Comparison of ENCODE assay signal across 25 cellular contexts in genomic region chr6:84871925-84872324, GRCh38.
DNase-seq lines count a peak whose midpoint lies in the region; ATAC-seq and TF ChIP-seq lines count a peak whose summit lies in the region.
"Had no signal": no experiment of that assay in that cellular context is flagged by ENCODE, and none has a peak within 500 bp of the region (broad histone marks: within the 10 kb centered on the region; RNA-seq: fewer than 3 reads in every experiment).

No MANE protein-coding gene starts in this region.

- H3K9me2 ChIP-seq in HCT116 (ENCODE audit: insufficient read depth): no peaks in the 10 kb centered on the region

- H3K36me3 ChIP-seq in BLaER1 treated with 17β-estradiol and CSF1 and Interleukin-3, amounts not matched to agents 10 nM and 100 nM: no peaks in the 10 kb centered on the region
- no peaks in the 10 kb centered on the region for H3K36me3 ChIP-seq in HCT116 (ENCODE audit: control insufficient read depth in 1 of 2, insufficient read depth in 2 of 2, low read length in 2 of 2)
- H3K36me3 ChIP-seq: HAP-1, SJSA1 had no signal

- H3K56ac ChIP-seq in H9 (ENCODE audit: insufficient read length, low read depth, low read length): no peak overlapping the region

- no peak overlapping the region for H4K91ac ChIP-seq in H9 (ENCODE audit: insufficient read length, low read depth, low read length)

- RAD21 ChIA-PET in HCT116 (lab: Charles Lee; ENCODE audit: low non-redundant PET in 1 of 2, low total read pairs in 2 of 2, uncharacterized antibody in 2 of 2, unreplicated experiment in 2 of 2): no interaction called here

- H3K27me3 Mint-ChIP-seq in WTC11 (ENCODE audit: low read depth) (no peaks in the 10 kb centered on the region), H9 (ENCODE audit: low read depth) (no peaks in the 10 kb centered on the region)
- no peaks in the 10 kb centered on the region for H3K27me3 Mint-ChIP-seq in activated T-cell treated with anti-CD3 and anti-CD28 coated beads, Interleukin-2, amount 50 U/mL, for 24 hours
- H3K27me3 Mint-ChIP-seq: IgD-negative memory B cell had no signal

- H2AFZ ChIP-seq in HCT116 (ENCODE audit: low read depth, low read length, poor library complexity, severe bottlenecking) (no peak overlapping the region), H9 (ENCODE audit: low read length) (no peak overlapping the region)

- no peak for ATAC-seq in HCT116
- ATAC-seq in WTC11: no peak
- ATAC-seq: PC-3 had no signal

- H3K27ac Mint-ChIP-seq in WTC11 (peak overlapping the region; percentile 2; the same call in 1 of the 2 replicates), H9 (no peak overlapping the region)
- no peak overlapping the region for H3K27ac Mint-ChIP-seq in activated T-cell treated with anti-CD3 and anti-CD28 coated beads, Interleukin-2, amount 50 U/mL, for 24 hours
- H3K27ac Mint-ChIP-seq: CD8-positive, alpha-beta memory T cell; IgD-negative memory B cell had no signal

- H3K79me1 ChIP-seq in H9 (ENCODE audit: insufficient read depth, low read depth, low read length, poor library complexity, severe bottlenecking): no peaks in the 10 kb centered on the region

- no peak overlapping the region for H2BK120ac ChIP-seq in H9 (ENCODE audit: low read depth, low read length, poor library complexity, severe bottlenecking)

- CTCF ChIA-PET in HCT116 (lab: Charles Lee): no interaction called here
- CTCF ChIA-PET in WTC11 (lab: Charles Lee): no interaction called here

- H3K18ac ChIP-seq in H9 (ENCODE audit: insufficient read length, low read depth, low read length): no peak overlapping the region

- TF ChIP-seq POLR2A in HCT116 (IDR thresholded peaks at IDR 0.05; ENCODE audit: borderline replicate concordance, extremely low read depth, insufficient read depth, insufficient read length): no peak

- H4K8ac ChIP-seq in H9 (replicated peaks; ENCODE audit: insufficient read length, low read depth, low read length): no peak overlapping the region

- no peak overlapping the region for H2BK12ac ChIP-seq in H9 (ENCODE audit: insufficient read length, low read depth, low read length)

- H3K4me2 ChIP-seq in BLaER1 treated with 17β-estradiol and CSF1 and Interleukin-3, amounts not matched to agents 10 nM and 100 nM: peak overlapping the region in 8 of 11 experiments; percentile 30 to 68 (median 52); a peak in 16 of 22 replicates
- H3K4me2 ChIP-seq in HCT116 (ENCODE audit: low read length) (no peak overlapping the region), H9 (ENCODE audit: insufficient read depth, insufficient read length, low read length) (no peak overlapping the region)
- H3K4me2 ChIP-seq: KMS-11 had no signal

- H4K20me1 ChIP-seq in BLaER1 treated with 17β-estradiol and CSF1 and Interleukin-3, amounts not matched to agents 10 nM and 100 nM: no peaks in the 10 kb centered on the region
- H4K20me1 ChIP-seq in HCT116 (ENCODE audit: insufficient read depth) (no peaks in the 10 kb centered on the region), H9 (ENCODE audit: control insufficient read depth, insufficient read depth, insufficient read length) (no peaks in the 10 kb centered on the region)

- no peak overlapping the region for H3K4me3 ChIP-seq in BLaER1 treated with 17β-estradiol and CSF1 and Interleukin-3, amounts not matched to agents 10 nM and 100 nM
- H3K4me3 ChIP-seq in HCT116 (replicated peaks in 1 of 2; ENCODE audit: low read depth in 1 of 2, low read length in 2 of 2): no peak overlapping the region
- H3K4me3 ChIP-seq: HAP-1, SJSA1 had no signal

- H3K4me1 ChIP-seq in BLaER1 treated with 17β-estradiol and CSF1 and Interleukin-3, amounts not matched to agents 10 nM and 100 nM: peaks cover 0 to 29% (median 18%) of the 10 kb centered on the region in 10 experiments; a peak in 15 of 20 replicates
- H3K4me1 ChIP-seq in HCT116 (ENCODE audit: control insufficient read depth in 1 of 2, insufficient read depth in 2 of 2, low read length in 2 of 2): no peaks in the 10 kb centered on the region
- H3K4me1 ChIP-seq in H9 (ENCODE audit: insufficient read depth, low read length): no peaks in the 10 kb centered on the region
- H3K4me1 ChIP-seq: HAP-1, SJSA1 had no signal

- no TSS peak for BruUV-seq in HCT116 (replicated peaks; lab: Mats Ljungman, UMichigan)

- no peaks in the 10 kb centered on the region for H3K27me3 ChIP-seq in BLaER1 treated with 17β-estradiol and CSF1 and Interleukin-3, amounts not matched to agents 10 nM and 100 nM
- H3K27me3 ChIP-seq in HCT116 (ENCODE audit: insufficient read depth, low read length) (peaks cover 4% of the 10 kb centered on the region; the same call in 1 of the 2 replicates), H9 (ENCODE audit: insufficient read depth, low read length) (no peaks in the 10 kb centered on the region)
- H3K27me3 ChIP-seq: SJSA1 had no signal

- no peak overlapping the region for H2BK20ac ChIP-seq in H9 (ENCODE audit: low read depth, low read length, poor library complexity, severe bottlenecking)

- no peaks in the 10 kb centered on the region for H3K23me2 ChIP-seq in H9 (ENCODE audit: insufficient read length, low read depth, low read length, poor library complexity, severe bottlenecking)

- H3K36me3 Mint-ChIP-seq in WTC11 (no peaks in the 10 kb centered on the region), H9 (ENCODE audit: insufficient read depth in 1 of 3, low read depth in 3 of 3) (no peaks in the 10 kb centered on the region)
- no peaks in the 10 kb centered on the region for H3K36me3 Mint-ChIP-seq in activated T-cell treated with anti-CD3 and anti-CD28 coated beads, Interleukin-2, amount 50 U/mL, for 24 hours (ENCODE audit: low read depth)
- H3K36me3 Mint-ChIP-seq: IgD-negative memory B cell had no signal

- no peaks in the 10 kb centered on the region for H3K9me3 Mint-ChIP-seq in WTC11
- no peaks in the 10 kb centered on the region for H3K9me3 Mint-ChIP-seq in activated T-cell treated with anti-CD3 and anti-CD28 coated beads, Interleukin-2, amount 50 U/mL, for 24 hours
- no peaks in the 10 kb centered on the region for H3K9me3 Mint-ChIP-seq in H9

- DNase-seq in HCT116 (ENCODE audit: low read depth, low spot score) (no peak), WTC11 (ENCODE audit: low spot score) (no peak), kidney tubule cell (ENCODE audit: low spot score) (peak; percentile 60), H9 (no peak), ecto neural progenitor cell (ENCODE audit: low spot score) (no peak)
- no peak for DNase-seq in activated T-cell treated with anti-CD3 and anti-CD28 coated beads, Interleukin-2, amount 50 U/mL, for 24 hours
- DNase-seq: AML-193; Calu3; CD8-positive, alpha-beta memory T cell; DMS79 treated with DMSO at 0.1 percent for 48 hours; NCI-H1092 treated with DMSO at 0.1 percent for 48 hours; NCI-H1436; NCI-H187 treated with DMSO at 0.1 percent for 48 hours; NCI-H2171 treated with DMSO at 0.1 percent for 48 hours; NCI-H524; NCI-H774; NK-92 treated with Interleukin-12 subunit alpha and Interleukin-12 subunit beta, amount 100 ng/mL, for 24 hours; PC-3; Right ventricle myocardium superior had no signal

- H3K4me1 Mint-ChIP-seq in WTC11 (no peaks in the 10 kb centered on the region), H9 (no peaks in the 10 kb centered on the region)
- no peaks in the 10 kb centered on the region for H3K4me1 Mint-ChIP-seq in activated T-cell treated with anti-CD3 and anti-CD28 coated beads, Interleukin-2, amount 50 U/mL, for 24 hours (ENCODE audit: low read depth)
- H3K4me1 Mint-ChIP-seq: CD8-positive, alpha-beta memory T cell; IgD-negative memory B cell had no signal

- no peaks in the 10 kb centered on the region for H3K9me3 ChIP-seq in BLaER1 treated with 17β-estradiol and CSF1 and Interleukin-3, amounts not matched to agents 10 nM and 100 nM (replicated peaks in 1 of 11)
- H3K9me3 ChIP-seq in HCT116 (ENCODE audit: control insufficient read depth in 1 of 2, insufficient read depth in 1 of 2, low read depth in 1 of 2, low read length in 2 of 2) (no peaks in the 10 kb centered on the region), H9 (ENCODE audit: control insufficient read depth, low read depth, low read length) (no peaks in the 10 kb centered on the region)
- H3K9me3 ChIP-seq: HAP-1, SJSA1 had no signal

- intact Hi-C loops in HCT116 (cut with micrococcal nuclease): no loop called here

- H2BK5ac ChIP-seq in H9 (ENCODE audit: insufficient read length, low read length): no peak overlapping the region

- H3K79me2 ChIP-seq in HCT116 (ENCODE audit: insufficient read depth, low read length): no peaks in the 10 kb centered on the region
- no peaks in the 10 kb centered on the region for H3K79me2 ChIP-seq in H9 (ENCODE audit: insufficient read depth, low read length)

- 0 out of 22 replicates have a peak overlapping the region, but pooled peaks of 1 of the 11 experiments have one; percentile 9 for H3K9ac ChIP-seq in BLaER1 treated with 17β-estradiol and CSF1 and Interleukin-3, amounts not matched to agents 10 nM and 100 nM
- no peak overlapping the region for H3K9ac ChIP-seq in HCT116 (ENCODE audit: low read length)
- no peak overlapping the region for H3K9ac ChIP-seq in H9 (ENCODE audit: extremely low read depth, insufficient read length, low read length)
- H3K9ac ChIP-seq: KMS-11 had no signal

- H3K14ac ChIP-seq in H9 (ENCODE audit: insufficient read depth, low read length): no peak overlapping the region

- H3K4me3 Mint-ChIP-seq in WTC11: no peak overlapping the region
- no peak overlapping the region for H3K4me3 Mint-ChIP-seq in activated T-cell treated with anti-CD3 and anti-CD28 coated beads, Interleukin-2, amount 50 U/mL, for 24 hours
- H3K4me3 Mint-ChIP-seq in H9: no peak overlapping the region
- H3K4me3 Mint-ChIP-seq: CD8-positive, alpha-beta memory T cell; IgD-negative memory B cell had no signal

- POLR2A ChIA-PET in HCT116 (lab: Charles Lee) (no interaction called here), WTC11 (lab: Charles Lee) (no interaction called here)

- no peak overlapping the region for H3K4ac ChIP-seq in H9 (ENCODE audit: low read depth, low read length)

- no CpG with 5 or more reads among the region's 4 CpGs for WGBS in H9 (ENCODE audit: extremely low coverage, insufficient read length, low lambda C conversion rate)

- TF ChIP-seq RAD21 in HCT116 (IDR thresholded peaks at IDR 0.05; ENCODE audit: low read depth): no peak

- no peak overlapping the region for H2AK5ac ChIP-seq in H9 (ENCODE audit: insufficient read length, low read length)

- no peak overlapping the region for H3T11ph ChIP-seq in H9 (ENCODE audit: low read length)

- TF ChIP-seq CTCF in HCT116 (IDR thresholded peaks at IDR 0.05 in 2 of 3, conservative IDR thresholded peaks at IDR 0.05 in 1 of 3; ENCODE audit: borderline replicate concordance in 1 of 3, insufficient read depth in 1 of 3, low read depth in 2 of 3, low read length in 2 of 3): no peak
- TF ChIP-seq CTCF in WTC11 (IDR thresholded peaks at IDR 0.05): no peak
- no peak for TF ChIP-seq CTCF in H9 (conservative IDR thresholded peaks at IDR 0.05)

- no peak overlapping the region for H3K23ac ChIP-seq in H9 (ENCODE audit: insufficient read length, low read depth, low read length)

- H2BK15ac ChIP-seq in H9 (ENCODE audit: low read depth, low read length): no peak overlapping the region

- H4K5ac ChIP-seq in H9 (ENCODE audit: insufficient read length, low read depth, low read length): no peak overlapping the region

- H3K27ac ChIP-seq in BLaER1 treated with 17β-estradiol and CSF1 and Interleukin-3, amounts not matched to agents 10 nM and 100 nM: peak overlapping the region in 2 of 11 experiments; percentile 48 to 49; a peak in 5 of 22 replicates
- H3K27ac ChIP-seq in HCT116 (ENCODE audit: low read depth, low read length): no peak overlapping the region
- no peak overlapping the region for H3K27ac ChIP-seq in H9 (ENCODE audit: insufficient read length, low read depth, low read length)
- H3K27ac ChIP-seq: C4-2B, KMS-11, SJSA1 had no signal

Comparison
In these comparisons a context has a peak if more than half of its experiments do, and no peak if none do; other contexts are left out.
1. H3K4me2 ChIP-seq: peak in BLaER1 treated with 17β-estradiol and CSF1 and Interleukin-3, amounts not matched to agents 10 nM and 100 nM (8 of 11); none in HCT116 (single experiment) and H9 (single experiment).